Comparison of ENCODE assay signal across 1 cellular context in the genomic region with DNA sequence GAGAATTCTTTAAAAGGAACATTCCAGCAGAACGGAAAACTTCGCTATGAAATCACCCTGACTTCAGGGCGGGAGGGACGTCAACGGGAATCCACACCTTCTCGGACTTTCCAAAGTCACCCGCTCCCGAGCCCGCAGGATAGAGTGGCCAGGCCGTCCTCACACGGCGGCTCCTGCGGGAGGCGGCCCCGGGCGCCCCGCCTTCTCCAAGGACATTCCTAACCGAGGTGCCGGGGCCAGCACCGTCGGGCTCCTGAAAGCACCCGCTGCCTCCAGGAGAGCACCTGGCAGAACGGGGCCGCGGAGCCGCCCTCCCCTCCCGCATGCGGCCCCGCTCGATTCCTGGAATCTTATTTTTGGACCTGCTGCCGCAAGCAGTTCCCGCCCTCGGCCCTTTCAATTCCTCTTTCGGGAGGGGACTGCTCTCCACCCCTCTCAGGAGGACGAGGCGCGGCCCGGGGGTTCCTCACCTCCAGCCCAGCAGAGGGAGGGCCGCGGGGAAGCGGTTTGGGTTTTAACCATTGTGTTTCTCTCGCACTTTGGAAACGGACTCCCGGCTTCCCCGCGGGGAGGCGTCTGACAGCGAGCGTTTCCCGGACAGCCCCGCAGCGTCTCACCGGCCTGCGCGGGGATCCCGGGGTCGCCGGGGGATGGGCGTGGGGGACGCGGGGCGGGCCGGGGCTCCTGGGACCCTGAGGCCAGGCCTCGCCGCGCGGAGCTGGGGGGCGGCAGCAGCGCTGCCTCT.
TF ChIP-seq lines count a peak whose summit lies in the region.

No MANE protein-coding gene starts in this region.

TF ChIP-seq in A549, 52 proteins besides CTCF, POLR2A, EP300 and RAD21 (continued from another document):
- TF ChIP-seq RCOR1 (IDR thresholded peaks at IDR 0.05; ENCODE audit: low read depth, low read length) (no peak), JUNB (IDR thresholded peaks at IDR 0.05) (no peak)
